ENCODE assay signal across 8 cellular contexts in genomic region chr5:59731829-59732228, GRCh38.
"Had no signal": no experiment of that assay in that cellular context is flagged by ENCODE, and none has a peak within 500 bp of the region (broad histone marks: within the 10 kb centered on the region; RNA-seq: fewer than 3 reads in every experiment).

No MANE protein-coding gene starts in this region.

- DNase-seq: H9, HCEC 1CT, KBM-7 had no signal

- ATAC-seq: GM23338 had no signal

- H3K4me2 ChIP-seq: GM23338, KMS-11 had no signal

- H3K4me3 ChIP-seq: GM23338 had no signal

- H2AFZ ChIP-seq: GM23338 had no signal

- H3K27ac ChIP-seq: HL-60, KMS-11 had no signal

- FAIRE-seq: H1, H54 had no signal

- H3K9ac ChIP-seq: KMS-11 had no signal
